1 cellular context compared by ENCODE assay signal in genomic region chr16:57559075-57559790, GRCh38.
TF ChIP-seq lines count a peak whose summit lies in the region.

No MANE protein-coding gene starts in this region.

TF ChIP-seq in SK-N-SH treated with all-trans-retinoic acid at 6 μM for 48 hours, 23 proteins besides CTCF, POLR2A, EP300 and RAD21 (continued from another document):
- TF ChIP-seq CSRNP3 (CRISPR knock-in tag; IDR thresholded peaks at IDR 0.05) (no peak), ESRRG (CRISPR knock-in tag; IDR thresholded peaks at IDR 0.05) (no peak), BACH2 (CRISPR knock-in tag; IDR thresholded peaks at IDR 0.05; ENCODE audit: borderline replicate concordance) (no peak), TCF4 (CRISPR knock-in tag; IDR thresholded peaks at IDR 0.05; ENCODE audit: borderline replicate concordance) (no peak), ZNF70 (CRISPR knock-in tag; IDR thresholded peaks at IDR 0.05) (no peak), ZC3H10 (CRISPR knock-in tag; IDR thresholded peaks at IDR 0.05) (no peak), RARB (CRISPR knock-in tag; IDR thresholded peaks at IDR 0.05) (no peak), TOX (CRISPR knock-in tag; IDR thresholded peaks at IDR 0.05; ENCODE audit: borderline replicate concordance) (no peak), ZNF565 (CRISPR knock-in tag; conservative IDR thresholded peaks at IDR 0.05; ENCODE audit: low read depth) (no peak)
- TF ChIP-seq, protein P1, sequence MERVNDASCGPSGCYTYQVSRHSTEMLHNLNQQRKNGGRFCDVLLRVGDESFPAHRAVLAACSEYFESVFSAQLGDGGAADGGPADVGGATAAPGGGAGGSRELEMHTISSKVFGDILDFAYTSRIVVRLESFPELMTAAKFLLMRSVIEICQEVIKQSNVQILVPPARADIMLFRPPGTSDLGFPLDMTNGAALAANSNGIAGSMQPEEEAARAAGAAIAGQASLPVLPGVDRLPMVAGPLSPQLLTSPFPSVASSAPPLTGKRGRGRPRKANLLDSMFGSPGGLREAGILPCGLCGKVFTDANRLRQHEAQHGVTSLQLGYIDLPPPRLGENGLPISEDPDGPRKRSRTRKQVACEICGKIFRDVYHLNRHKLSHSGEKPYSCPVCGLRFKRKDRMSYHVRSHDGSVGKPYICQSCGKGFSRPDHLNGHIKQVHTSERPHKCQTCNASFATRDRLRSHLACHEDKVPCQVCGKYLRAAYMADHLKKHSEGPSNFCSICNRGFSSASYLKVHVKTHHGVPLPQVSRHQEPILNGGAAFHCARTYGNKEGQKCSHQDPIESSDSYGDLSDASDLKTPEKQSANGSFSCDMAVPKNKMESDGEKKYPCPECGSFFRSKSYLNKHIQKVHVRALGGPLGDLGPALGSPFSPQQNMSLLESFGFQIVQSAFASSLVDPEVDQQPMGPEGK (CRISPR knock-in tag; IDR thresholded peaks at IDR 0.05; ENCODE audit: borderline replicate concordance) = no peak
- TF ChIP-seq, protein P2, sequence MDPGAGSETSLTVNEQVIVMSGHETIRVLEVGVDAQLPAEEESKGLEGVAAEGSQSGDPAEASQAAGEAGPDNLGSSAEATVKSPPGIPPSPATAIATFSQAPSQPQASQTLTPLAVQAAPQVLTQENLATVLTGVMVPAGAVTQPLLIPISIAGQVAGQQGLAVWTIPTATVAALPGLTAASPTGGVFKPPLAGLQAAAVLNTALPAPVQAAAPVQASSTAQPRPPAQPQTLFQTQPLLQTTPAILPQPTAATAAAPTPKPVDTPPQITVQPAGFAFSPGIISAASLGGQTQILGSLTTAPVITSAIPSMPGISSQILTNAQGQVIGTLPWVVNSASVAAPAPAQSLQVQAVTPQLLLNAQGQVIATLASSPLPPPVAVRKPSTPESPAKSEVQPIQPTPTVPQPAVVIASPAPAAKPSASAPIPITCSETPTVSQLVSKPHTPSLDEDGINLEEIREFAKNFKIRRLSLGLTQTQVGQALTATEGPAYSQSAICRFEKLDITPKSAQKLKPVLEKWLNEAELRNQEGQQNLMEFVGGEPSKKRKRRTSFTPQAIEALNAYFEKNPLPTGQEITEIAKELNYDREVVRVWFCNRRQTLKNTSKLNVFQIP (CRISPR knock-in tag; IDR thresholded peaks at IDR 0.05; ENCODE audit: borderline replicate concordance, low read depth) = no peak
